16 cellular contexts compared by ENCODE assay signal in the genomic region with DNA sequence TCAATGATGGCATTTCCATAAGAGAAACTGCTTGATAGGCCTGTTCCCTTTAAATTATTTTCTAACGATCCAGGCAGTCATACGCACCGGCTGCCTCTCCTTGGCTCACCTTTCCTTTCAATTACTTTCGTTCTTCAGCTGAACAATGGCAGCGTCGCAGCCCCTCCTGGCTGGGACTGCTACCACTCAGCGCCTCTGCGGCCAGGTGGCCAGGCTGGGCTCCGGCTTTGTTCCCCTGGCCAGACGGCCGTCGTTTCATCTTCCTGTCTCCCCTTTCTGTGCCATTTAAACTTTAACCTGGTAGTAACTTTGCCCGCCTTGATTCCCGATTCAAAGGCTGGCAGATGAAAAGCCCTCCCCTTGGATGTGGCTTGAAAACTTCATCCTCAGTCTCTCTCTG.
DNase-seq lines count a peak whose midpoint lies in the region; ATAC-seq and TF ChIP-seq lines count a peak whose summit lies in the region.
"Had no signal": no experiment of that assay in that cellular context is flagged by ENCODE, and none has a peak within 500 bp of the region (broad histone marks: within the 10 kb centered on the region; RNA-seq: fewer than 3 reads in every experiment).

No MANE protein-coding gene starts in this region.

- peaks cover 2% of the 10 kb centered on the region for H3K27me3 Mint-ChIP-seq in endodermal cell (ENCODE audit: insufficient read depth)

- no peak overlapping the region for H3K27ac ChIP-seq in endodermal cell (ENCODE audit: low read depth, low read length)
- H3K27ac ChIP-seq in left lung = peak overlapping the region in 1 of 2 donors; percentile 69
- H3K27ac ChIP-seq: ovary, SJCRH30 had no signal

- TF ChIP-seq CTCF in endodermal cell (conservative IDR thresholded peaks at IDR 0.05) (no peak), omental fat pad (IDR thresholded peaks at IDR 0.05) (no peak), left lung (IDR thresholded peaks at IDR 0.05) (no peak)

- DNase-seq in NCI-H748 (lab: John Stamatoyannopoulos, UW; ENCODE audit: unreplicated experiment) = peak; percentile 70
- DNase-seq in NCI-H748 treated with DMSO at 0.1 percent for 48 hours (lab: John Stamatoyannopoulos, UW) = no peak
- peak; percentile 84 for DNase-seq in H7
- DNase-seq in endodermal cell = peak; percentile 48
- peak; percentile 9 for DNase-seq in omental fat pad (ENCODE audit: low spot score)
- DNase-seq in GM19238 (ENCODE audit: insufficient read length, low spot score) = no peak
- DNase-seq in left lung = no peak
- DNase-seq in SKM-1 treated with dmso at 0.1 percent for 144 hours (lab: John Stamatoyannopoulos, UW; ENCODE audit: unreplicated experiment) = no peak
- DNase-seq: activated CD4-positive, alpha-beta T cell treated with anti-CD3 and anti-CD28 coated beads, Interleukin-2, amount 10 ng/mL, durations not matched to agents 24 days and 14 days; central memory CD4-positive, alpha-beta T cell; immature natural killer cell; ovary; SJCRH30; stimulated activated CD4-positive, alpha-beta T cell treated with anti-CD3 and anti-CD28 coated beads, Interleukin-12 subunit alpha, Interleukin-12 subunit beta, amount 100 ng/mL, for 4 hours; stimulated activated naive CD8-positive, alpha-beta T cell treated with anti-CD3 and anti-CD28 coated beads, Interleukin-15, Interleukin-2, amounts not matched to agents 100 U/mL and 50 U/mL, for 24 hours; T1000 had no signal

- H3K27me3 ChIP-seq in H7 (ENCODE audit: control insufficient read depth, insufficient read depth, low read length) (no peaks in the 10 kb centered on the region; the same call in 1 of the 2 replicates), endodermal cell (ENCODE audit: control insufficient read depth, insufficient read depth, low read length, poor library complexity, severe bottlenecking) (no peaks in the 10 kb centered on the region), left lung (peaks cover 0 to 7% of the 10 kb centered on the region in 2 donors)
- H3K27me3 ChIP-seq: ovary, SJCRH30 had no signal

- WGBS in endodermal cell (ENCODE audit: insufficient coverage in 1 of 2, insufficient read length in 1 of 2), 2 experiments = 69 to 79% methylated on average over 7 to 14 of the region's 14 CpGs

- H3K9me3 Mint-ChIP-seq in endodermal cell = peaks cover 4% of the 10 kb centered on the region
- H3K9me3 Mint-ChIP-seq: activated CD4-positive, alpha-beta T cell treated with anti-CD3 and anti-CD28 coated beads, Interleukin-2, amount 10 ng/mL, durations not matched to agents 24 days and 14 days had no signal

- intact Hi-C loops in left lung (cut with DNase I) = no loop called here

- no peak overlapping the region for H3K9ac ChIP-seq in endodermal cell (ENCODE audit: extremely low read depth, low read length, poor library complexity, severe bottlenecking)

- H3K9me3 ChIP-seq in endodermal cell (ENCODE audit: control insufficient read depth, low read length) (no peaks in the 10 kb centered on the region), left lung (no peaks in the 10 kb centered on the region)
- H3K9me3 ChIP-seq: ovary, SJCRH30 had no signal

- no peak overlapping the region for H3K27ac Mint-ChIP-seq in endodermal cell
- H3K27ac Mint-ChIP-seq: activated CD4-positive, alpha-beta T cell treated with anti-CD3 and anti-CD28 coated beads, Interleukin-2, amount 10 ng/mL, durations not matched to agents 24 days and 14 days; immature natural killer cell had no signal

- H3K36me3 Mint-ChIP-seq in endodermal cell (ENCODE audit: low read depth) = no peaks in the 10 kb centered on the region
- H3K36me3 Mint-ChIP-seq: immature natural killer cell had no signal

- peaks cover 4% of the 10 kb centered on the region for H3K4me1 Mint-ChIP-seq in endodermal cell
- H3K4me1 Mint-ChIP-seq: activated CD4-positive, alpha-beta T cell treated with anti-CD3 and anti-CD28 coated beads, Interleukin-2, amount 10 ng/mL, durations not matched to agents 24 days and 14 days; immature natural killer cell had no signal

- no peak overlapping the region for H3K4me3 ChIP-seq in H7 (ENCODE audit: insufficient read depth, low read depth, low read length)
- no peak overlapping the region for H3K4me3 ChIP-seq in endodermal cell (ENCODE audit: low read length)
- no peak overlapping the region for H3K4me3 ChIP-seq in left lung
- H3K4me3 ChIP-seq: ovary, SJCRH30 had no signal

- ATAC-seq in omental fat pad (ENCODE audit: low FRiP score) (no peak), left lung (no peak)
- ATAC-seq: stimulated activated naive CD8-positive, alpha-beta T cell treated with anti-CD3 and anti-CD28 coated beads, Interleukin-15, Interleukin-2, amounts not matched to agents 100 U/mL and 50 U/mL, for 24 hours had no signal

- H3K4me1 ChIP-seq in endodermal cell (ENCODE audit: control insufficient read depth, insufficient read depth, low read length) (no peaks in the 10 kb centered on the region), left lung (no peaks in the 10 kb centered on the region)
- H3K4me1 ChIP-seq: SJCRH30 had no signal

- no peak overlapping the region for H3K4me3 Mint-ChIP-seq in endodermal cell
- H3K4me3 Mint-ChIP-seq: activated CD4-positive, alpha-beta T cell treated with anti-CD3 and anti-CD28 coated beads, Interleukin-2, amount 10 ng/mL, durations not matched to agents 24 days and 14 days had no signal

- no peaks in the 10 kb centered on the region for H3K36me3 ChIP-seq in H7 (replicated peaks; ENCODE audit: control insufficient read depth, insufficient read depth, low read length)
- H3K36me3 ChIP-seq in endodermal cell (ENCODE audit: control insufficient read depth, insufficient read depth, low read length) = no peaks in the 10 kb centered on the region
- no peaks in the 10 kb centered on the region for H3K36me3 ChIP-seq in left lung
- H3K36me3 ChIP-seq: ovary, SJCRH30 had no signal

Comparison
In these comparisons a context has a peak if more than half of its experiments do, and no peak if none do; other contexts are left out.
1. DNase-seq: peak in NCI-H748 (single experiment), H7 (single experiment), endodermal cell (single experiment) and omental fat pad (single experiment); none in NCI-H748 treated with DMSO at 0.1 percent for 48 hours (single experiment), GM19238 (single experiment), left lung (0 of 2) and SKM-1 treated with dmso at 0.1 percent for 144 hours (single experiment).